In genomic region chr16:648786-649589, GRCh38 we compare ENCODE assay signal across 8 cellular contexts. TPM values are rescaled to one million over a fixed set of nuclear protein-coding genes. Genes with fewer than 3 reads are reported as not detected.
DNase-seq lines count a peak whose midpoint lies in the region; ATAC-seq and TF ChIP-seq lines count a peak whose summit lies in the region.

Gene WDR90 (plus strand): TSS chr16:649365. CDS start chr16:649417, 52 bp downstream.

- H3K9ac ChIP-seq in BLaER1 treated with 17β-estradiol and CSF1 and Interleukin-3, amounts not matched to agents 10 nM and 100 nM, result peak within 1 kb of the TSS; percentile 86 to 95 (median 91)

- H3K27ac ChIP-seq in BLaER1 treated with 17β-estradiol and CSF1 and Interleukin-3, amounts not matched to agents 10 nM and 100 nM, result peak within 1 kb of the TSS; percentile 79 to 91 (median 86)
- H3K27ac ChIP-seq in left lung, result peak within 1 kb of the TSS; percentile 83 to 88

- peaks cover 48% of the 10 kb centered on the region for H3K36me3 Mint-ChIP-seq in dendritic cell treated with granulocyte-macrophage colony-stimulating factor and Interleukin-4, amounts not matched to agents 40 ng/mL and 50 ng/mL, for 4 days (ENCODE audit: low read depth)

- H3K27me3 ChIP-seq in BLaER1 treated with 17β-estradiol and CSF1 and Interleukin-3, amounts not matched to agents 10 nM and 100 nM, result no peaks in the 10 kb centered on the region
- no peaks in the 10 kb centered on the region for H3K27me3 ChIP-seq in left lung

- no peaks in the 10 kb centered on the region for H3K9me3 Mint-ChIP-seq in dendritic cell treated with granulocyte-macrophage colony-stimulating factor and Interleukin-4, amounts not matched to agents 40 ng/mL and 50 ng/mL, for 4 days

- peak within 1 kb of the TSS; percentile 57 to 95 (median 84) for H3K4me3 ChIP-seq in BLaER1 treated with 17β-estradiol and CSF1 and Interleukin-3, amounts not matched to agents 10 nM and 100 nM
- peak within 1 kb of the TSS; percentile 79 to 90 for H3K4me3 ChIP-seq in left lung

- TF ChIP-seq CTCF in left lung (IDR thresholded peaks at IDR 0.05), result no peak

- H3K4me1 Mint-ChIP-seq in dendritic cell treated with granulocyte-macrophage colony-stimulating factor and Interleukin-4, amounts not matched to agents 40 ng/mL and 50 ng/mL, for 4 days (ENCODE audit: low read depth), result peaks cover 64% of the 10 kb centered on the region

- H3K36me3 ChIP-seq in BLaER1 treated with 17β-estradiol and CSF1 and Interleukin-3, amounts not matched to agents 10 nM and 100 nM, result peaks cover 0 to 68% (median 41%) of the 10 kb centered on the region in 11 experiments; a peak in 19 of 22 replicates
- H3K36me3 ChIP-seq in left lung, result peaks cover 0 to 35% of the 10 kb centered on the region in 2 donors

- peak within 1 kb of the TSS; percentile 86 to 99 (median 95) for H3K4me2 ChIP-seq in BLaER1 treated with 17β-estradiol and CSF1 and Interleukin-3, amounts not matched to agents 10 nM and 100 nM

- intact Hi-C loops in dendritic cell treated with granulocyte-macrophage colony-stimulating factor and Interleukin-4, amounts not matched to agents 40 ng/mL and 50 ng/mL, for 4 days (cut with micrococcal nuclease), result loop anchor here (1.0 kb wide), 2 partner anchors 11 to 60 kb away; no protein-coding TSS in a partner anchor
- intact Hi-C loops in left lung (cut with DNase I), result no loop called here

- H3K4me1 ChIP-seq in BLaER1 treated with 17β-estradiol and CSF1 and Interleukin-3, amounts not matched to agents 10 nM and 100 nM, result peaks cover 46 to 67% (median 56%) of the 10 kb centered on the region in 10 experiments
- H3K4me1 ChIP-seq in left lung, result peaks cover 19 to 54% of the 10 kb centered on the region in 2 donors

- peak; percentile 91 for DNase-seq in NCI-H748 (lab: John Stamatoyannopoulos, UW; ENCODE audit: unreplicated experiment)
- DNase-seq in activated CD4-positive, alpha-beta T cell treated with anti-CD3 and anti-CD28 coated beads, Interleukin-2, amount 50 U/mL, for 24 hours (ENCODE audit: low read depth in 1 of 2, low spot score in 1 of 2), result peak; percentile 83 to 91
- peak; percentile 95 to 98 for DNase-seq in left lung
- peak; percentile 95 to 96 for DNase-seq in stimulated activated CD4-positive, alpha-beta T cell treated with anti-CD3 and anti-CD28 coated beads, Interleukin-2, amount 100 ng/mL, for 24 hours

- H3K9me3 ChIP-seq in BLaER1 treated with 17β-estradiol and CSF1 and Interleukin-3, amounts not matched to agents 10 nM and 100 nM (replicated peaks in 1 of 11), result no peaks in the 10 kb centered on the region
- no peaks in the 10 kb centered on the region for H3K9me3 ChIP-seq in left lung

- H4K20me1 ChIP-seq in BLaER1 treated with 17β-estradiol and CSF1 and Interleukin-3, amounts not matched to agents 10 nM and 100 nM, result peaks cover 14 to 69% (median 37%) of the 10 kb centered on the region in 11 experiments; a peak in 19 of 22 replicates

- peak within 1 kb of the TSS; percentile 81 for H3K4me3 Mint-ChIP-seq in dendritic cell treated with granulocyte-macrophage colony-stimulating factor and Interleukin-4, amounts not matched to agents 40 ng/mL and 50 ng/mL, for 4 days

- ATAC-seq in GM19397 (IDR thresholded peaks at IDR 0.05; ENCODE audit: unreplicated experiment) (peak; percentile 69), HG03558 (IDR thresholded peaks at IDR 0.05; ENCODE audit: extremely low read depth, unreplicated experiment) (peak; percentile 46), left lung (peak; percentile 92)

- H3K27ac Mint-ChIP-seq in dendritic cell treated with granulocyte-macrophage colony-stimulating factor and Interleukin-4, amounts not matched to agents 40 ng/mL and 50 ng/mL, for 4 days, result peak within 1 kb of the TSS; percentile 87

- H3K27me3 Mint-ChIP-seq in dendritic cell treated with granulocyte-macrophage colony-stimulating factor and Interleukin-4, amounts not matched to agents 40 ng/mL and 50 ng/mL, for 4 days, result no peaks in the 10 kb centered on the region

RNA-seq across cellular contexts. Expression of gene WDR90, which starts in this region (rescaled TPM):
- 10 to 100 TPM; 27.3 to 41.3 TPM for total RNA-seq in left lung

Comparison
In these comparisons a context has a peak if more than half of its experiments do, and no peak if none do; other contexts are left out.
1. Peak in every context shown above with its lines: DNase-seq, ATAC-seq, H3K4me3 ChIP-seq and H3K27ac ChIP-seq.